In the genomic region with DNA sequence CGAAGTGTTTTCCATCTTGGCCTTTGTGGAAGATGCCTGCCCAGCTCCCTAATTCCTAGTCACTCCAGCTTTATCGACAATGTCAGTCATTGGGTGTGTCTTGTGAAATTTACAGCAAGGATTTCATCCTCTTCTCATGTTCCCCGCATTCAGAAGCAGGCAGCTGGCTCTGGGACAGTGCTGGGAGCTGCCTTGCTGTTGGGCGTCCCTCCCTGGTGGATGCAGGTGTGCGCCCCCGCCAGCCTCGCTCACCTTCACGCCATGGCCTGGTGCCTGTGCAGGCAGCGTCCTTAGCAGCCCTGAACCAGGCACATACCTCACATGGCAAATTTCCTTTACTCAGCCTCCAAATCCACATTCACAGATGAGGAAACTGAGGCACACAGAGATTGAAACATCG, we compare ENCODE assay signal across 20 cellular contexts. TPM values are rescaled to one million over a fixed set of nuclear protein-coding genes. Genes with fewer than 3 reads are reported as not detected.
DNase-seq lines count a peak whose midpoint lies in the region; ATAC-seq and TF ChIP-seq lines count a peak whose summit lies in the region.
"Had no signal": no experiment of that assay in that cellular context is flagged by ENCODE, and none has a peak within 500 bp of the region (broad histone marks: within the 10 kb centered on the region; RNA-seq: fewer than 3 reads in every experiment).

No MANE protein-coding gene starts in this region.

- peaks cover 9% of the 10 kb centered on the region for H3K4me1 Mint-ChIP-seq in WTC11
- no peaks in the 10 kb centered on the region for H3K4me1 Mint-ChIP-seq in memory B cell

- no peak for ATAC-seq in WTC11
- ATAC-seq in memory B cell (ENCODE audit: low read depth) = no peak
- ATAC-seq in left colon = no peak
- no peak for ATAC-seq in HG03139 (IDR thresholded peaks at IDR 0.05; ENCODE audit: unreplicated experiment)
- ATAC-seq: CD8-positive, alpha-beta T cell; GM12878; stimulated activated memory B cell treated with anti-CD40 and anti-IgM and Interleukin-4, amounts not matched to agents 10 μg/mL and 1 μg/mL and 100 μg/mL, for 72 hours had no signal

- no peaks in the 10 kb centered on the region for H3K9me3 Mint-ChIP-seq in WTC11
- no peaks in the 10 kb centered on the region for H3K9me3 Mint-ChIP-seq in memory B cell
- H3K9me3 Mint-ChIP-seq: GM23338; stimulated activated memory B cell treated with anti-CD40 and anti-IgM and Interleukin-4, amounts not matched to agents 10 μg/mL and 1 μg/mL and 100 μg/mL, for 72 hours had no signal

- H3K36me3 Mint-ChIP-seq in WTC11 (peaks cover 14% of the 10 kb centered on the region), memory B cell (peaks cover 21% of the 10 kb centered on the region)

- H3K27ac Mint-ChIP-seq in WTC11 (peak overlapping the region; percentile 83; the same call in 1 of the 2 replicates), memory B cell (peak overlapping the region; percentile 50)
- H3K27ac Mint-ChIP-seq: activated naive CD8-positive, alpha-beta T cell; CD8-positive, alpha-beta T cell; GM23338; stimulated activated memory B cell treated with anti-CD40 and anti-IgM and Interleukin-4, amounts not matched to agents 10 μg/mL and 1 μg/mL and 100 μg/mL, for 72 hours had no signal

- WGBS in spleen, 5 donors = 90 to 95% (median 93%) methylated on average over 10 of the region's 10 CpGs

- CTCF ChIA-PET in WTC11 (lab: Charles Lee) = interaction anchor here (2.3 kb wide), 1 partner anchor 17 kb away, joined by 15 read pairs; no protein-coding TSS in a partner anchor

- TF ChIP-seq CTCF in WTC11 (IDR thresholded peaks at IDR 0.05) = no peak
- TF ChIP-seq CTCF in spleen (IDR thresholded peaks at IDR 0.05 in 8 of 11, conservative IDR thresholded peaks at IDR 0.05 in 3 of 11) = no peak

- TF ChIP-seq POLR2A in spleen (IDR thresholded peaks at IDR 0.05) = no peak

- H3K9me3 ChIP-seq in HUES48 (ENCODE audit: control insufficient read depth, insufficient read depth, low read length) (no peaks in the 10 kb centered on the region), spleen (peaks cover 0 to 13% (median 1%) of the 10 kb centered on the region in 8 donors)
- H3K9me3 ChIP-seq: ovary, sigmoid colon, thoracic aorta had no signal

- H3K4me1 ChIP-seq in HUES48 (ENCODE audit: control insufficient read depth, insufficient read depth, low read length) = no peaks in the 10 kb centered on the region
- H3K4me1 ChIP-seq in spleen = peaks cover 0 to 65% (median 32%) of the 10 kb centered on the region in 6 donors

- H3K4me3 Mint-ChIP-seq in WTC11 (0 out of 2 replicates have a peak overlapping the region, but pooled peaks have one; percentile 6), memory B cell (no peak overlapping the region)
- H3K4me3 Mint-ChIP-seq: activated naive CD8-positive, alpha-beta T cell; CD8-positive, alpha-beta T cell; GM23338; stimulated activated memory B cell treated with anti-CD40 and anti-IgM and Interleukin-4, amounts not matched to agents 10 μg/mL and 1 μg/mL and 100 μg/mL, for 72 hours had no signal

- H3K4me3 ChIP-seq in HUES48 (ENCODE audit: low read depth, low read length) (no peak overlapping the region), spleen (no peak overlapping the region)
- H3K4me3 ChIP-seq: GM12878, GM23338, ovary, sigmoid colon, thoracic aorta had no signal

- peak overlapping the region; percentile 29 for H3K27ac ChIP-seq in HUES48 (ENCODE audit: low read depth, low read length)
- H3K27ac ChIP-seq in spleen = peak overlapping the region in 4 of 8 donors; percentile 64 to 83 (median 72)
- H3K27ac ChIP-seq: ovary had no signal

- H3K36me3 ChIP-seq in HUES48 (ENCODE audit: control insufficient read depth, insufficient read depth, low read length) = peaks cover 11% of the 10 kb centered on the region
- H3K36me3 ChIP-seq in spleen = peaks cover 0 to 88% (median 13%) of the 10 kb centered on the region in 6 donors
- H3K36me3 ChIP-seq: ovary had no signal

- intact Hi-C loops in spleen (cut with DNase I; ENCODE audit: low total_unique reads) (no loop called here), left colon (cut with DNase I, micrococcal nuclease) (no loop called here)

- no peak overlapping the region for H3K9ac ChIP-seq in HUES48 (ENCODE audit: low read depth, low read length)

- POLR2A ChIA-PET in WTC11 (lab: Charles Lee) = no interaction called here

- DNase-seq in WTC11 (ENCODE audit: low spot score) (no peak), memory B cell (ENCODE audit: low spot score in 2 of 2) (no peak), spleen (peak; percentile 47), left colon (no peak), HuH-7.5 (ENCODE audit: low spot score) (no peak)
- DNase-seq: activated CD4-positive, alpha-beta T cell treated with anti-CD3 and anti-CD28 coated beads for 1 hour; CD8-positive, alpha-beta T cell; NCI-H1105; NCI-H2081 treated with DMSO at 0.1 percent for 48 hours; NCI-H446; sigmoid colon; SW 1271 had no signal

- no peaks in the 10 kb centered on the region for H3K27me3 Mint-ChIP-seq in WTC11 (ENCODE audit: low read depth)
- H3K27me3 Mint-ChIP-seq in memory B cell = no peaks in the 10 kb centered on the region
- H3K27me3 Mint-ChIP-seq: activated naive CD8-positive, alpha-beta T cell; stimulated activated memory B cell treated with anti-CD40 and anti-IgM and Interleukin-4, amounts not matched to agents 10 μg/mL and 1 μg/mL and 100 μg/mL, for 72 hours had no signal

- H3K27me3 ChIP-seq in HUES48 (ENCODE audit: control insufficient read depth, insufficient read depth, low read length) (no peaks in the 10 kb centered on the region), spleen (replicated peaks in 1 of 7) (no peaks in the 10 kb centered on the region)
- H3K27me3 ChIP-seq: ovary, sigmoid colon had no signal

TF ChIP-seq in WTC11, 78 proteins besides CTCF, POLR2A, EP300 and RAD21:
- TF ChIP-seq PREB (CRISPR knock-in tag; IDR thresholded peaks at IDR 0.05; ENCODE audit: borderline replicate concordance) (no peak), NFATC4 (CRISPR knock-in tag; IDR thresholded peaks at IDR 0.05) (no peak)

RNA-seq across cellular contexts. Expression of gene TFDP1, which starts 39.7 kb away (rescaled TPM):
- 52.6 to 61.2 TPM (median 54.1 TPM) in 3 replicates for total RNA-seq in WTC11 (2021)
- 10 to 100 TPM; 47.5 to 91.7 (median 59.4) TPM for total RNA-seq in spleen
- polyA plus RNA-seq in spleen = 10 to 100 TPM; 21.7 to 42.4 (median 40.1) TPM
- 10 to 100 TPM; 61.1 to 72.6 TPM for total RNA-seq in left colon

RNA-seq across cellular contexts. Expression of gene DCUN1D2, which starts 54.4 kb away (rescaled TPM):
- total RNA-seq in WTC11 (2021) (34.0 to 42.5 TPM (median 36.0 TPM) in 3 replicates), spleen (10 to 100 TPM; 22.7 to 33.1 (median 26.3) TPM), left colon (10 to 100 TPM; 18.2 to 22.7 TPM)
- polyA plus RNA-seq in spleen = 10 to 100 TPM in 2 of 3 donors, 1 to 10 TPM in 1; 6.3 to 12.7 (median 11.1) TPM
